8 cellular contexts compared by ENCODE assay signal in the genomic region with DNA sequence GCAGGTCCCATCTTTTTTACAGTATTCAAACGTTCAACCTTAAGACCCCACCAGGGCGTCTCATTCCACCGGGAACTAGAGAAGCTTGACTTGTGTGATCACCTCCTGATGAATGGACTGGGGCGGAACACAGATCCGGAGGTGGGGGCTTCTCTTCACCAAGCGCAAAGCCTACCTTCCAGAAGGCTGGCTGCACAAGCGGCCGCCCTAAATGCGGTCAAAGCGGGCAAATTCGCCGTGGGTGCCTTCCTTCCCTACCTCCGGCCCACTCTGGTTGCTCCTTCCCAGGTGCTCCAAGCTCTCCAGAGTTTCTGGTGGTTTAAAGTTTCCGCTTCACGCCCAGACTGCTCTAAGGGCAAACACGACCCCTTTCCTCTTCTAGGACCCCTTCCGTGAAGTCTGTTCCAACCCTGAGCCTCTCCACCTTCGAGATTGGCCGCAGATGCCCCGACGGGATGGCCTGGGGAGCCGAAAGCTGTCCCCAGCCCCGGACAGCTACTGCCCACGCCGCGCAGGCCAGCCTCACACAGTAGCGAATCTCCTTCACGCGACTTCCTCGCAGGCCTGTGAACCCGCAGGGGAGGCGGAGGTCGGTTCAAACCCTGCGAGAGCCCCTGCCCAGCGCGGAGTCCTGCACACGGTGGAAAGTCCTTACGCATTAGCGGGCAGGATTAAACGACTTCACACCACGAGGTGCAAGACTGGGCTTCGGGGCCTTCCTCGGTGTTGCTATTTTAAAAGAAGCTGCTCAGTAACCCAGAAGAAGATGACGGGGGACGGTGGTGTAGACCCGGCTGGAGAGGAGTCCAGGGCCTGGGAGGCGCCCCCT. TPM values are rescaled to one million over a fixed set of nuclear protein-coding genes. Genes with fewer than 3 reads are reported as not detected.
DNase-seq lines count a peak whose midpoint lies in the region; ATAC-seq, FAIRE-seq and TF ChIP-seq lines count a peak whose summit lies in the region.

No MANE protein-coding gene starts in this region.

- ATAC-seq in pancreas (no peak), esophagus mucosa (no peak), GM21423 (IDR thresholded peaks at IDR 0.05; ENCODE audit: unreplicated experiment) (no peak), HG03442 (IDR thresholded peaks at IDR 0.05; ENCODE audit: unreplicated experiment) (no peak)

- H3K27me3 Mint-ChIP-seq in Calu3 (ENCODE audit: unreplicated experiment) = no peaks in the 10 kb centered on the region

- DNase-seq in Calu3 = no peak
- peak; percentile 1 for DNase-seq in activated T-cell treated with anti-CD3 and anti-CD28 coated beads for 48 hours (ENCODE audit: low read depth)
- DNase-seq in fibroblast of villous mesenchyme (ENCODE audit: low read depth) = no peak
- peak in 3 of 6 donors; percentile 20 to 77 (median 28) for DNase-seq in pancreas
- DNase-seq in kidney glomerular epithelial cell (lab: John Stamatoyannopoulos, UW) = no peak

- H3K27me3 ChIP-seq in pancreas = no peaks in the 10 kb centered on the region

- H3K4me1 ChIP-seq in pancreas = peaks cover 11 to 13% (median 12%) of the 10 kb centered on the region in 3 donors

- H3K4me3 Mint-ChIP-seq in Calu3 (ENCODE audit: low read depth, unreplicated experiment) = peak overlapping the region; percentile 70

- no peak for FAIRE-seq in pancreas (lab: Jason Lieb, UNC)

- peak overlapping the region; percentile 88 to 96 (median 94) for H3K27ac ChIP-seq in pancreas

- H3K36me3 ChIP-seq in pancreas = no peaks in the 10 kb centered on the region

- CTCF ChIA-PET in Calu3 (lab: Charles Lee) = interaction anchor here (1.3 kb wide), 1 partner anchor 152 kb away, joined by 3 read pairs; no protein-coding TSS in a partner anchor

- intact Hi-C loops in Calu3 (cut with micrococcal nuclease; ENCODE audit: unreplicated experiment) = loop anchor here (2.0 kb wide), 1 partner anchor 143 kb away; no protein-coding TSS in a partner anchor
- intact Hi-C loops in pancreas (cut with DNase I) = no loop called here

- H3K4me1 Mint-ChIP-seq in Calu3 (ENCODE audit: low read depth, unreplicated experiment) = peaks cover 23% of the 10 kb centered on the region

- H3K9me3 ChIP-seq in pancreas = no peaks in the 10 kb centered on the region

- H3K4me3 ChIP-seq in fibroblast of villous mesenchyme (ENCODE audit: low read depth, low read length) (peak overlapping the region; percentile 91), pancreas (peak overlapping the region; percentile 73 to 89 (median 80))

- H3K9me3 Mint-ChIP-seq in Calu3 (ENCODE audit: low read depth, unreplicated experiment) = no peaks in the 10 kb centered on the region

- H3K27ac Mint-ChIP-seq in Calu3 (ENCODE audit: unreplicated experiment) = no peak overlapping the region

- WGBS in pancreas, 2 donors = 78 to 83% methylated on average over 47 of the region's 47 CpGs

- no TSS peak for BruUV-seq in Calu3 (replicated peaks; lab: Mats Ljungman, UMichigan)

- no peak for TF ChIP-seq CTCF in Calu3 (IDR thresholded peaks at IDR 0.05; ENCODE audit: unreplicated experiment)
- TF ChIP-seq CTCF in fibroblast of villous mesenchyme (IDR thresholded peaks at IDR 0.05; ENCODE audit: insufficient read depth, low read depth, low read length) = no peak
- TF ChIP-seq CTCF in pancreas (IDR thresholded peaks at IDR 0.05) = no peak

- H3K36me3 Mint-ChIP-seq in Calu3 (ENCODE audit: insufficient read depth, unreplicated experiment) = peaks cover 29% of the 10 kb centered on the region

RNA-seq across cellular contexts. Expression of a gene that starts 1.6 kb away (rescaled TPM):
- total RNA-seq in Calu3 (2022) (38.7 and 39.0 TPM in 2 replicates), fibroblast of villous mesenchyme (42.2 and 100 TPM in 2 replicates), pancreas (10 to 100 TPM; 13.9 to 27.5 (median 18.3) TPM), esophagus mucosa (11.1 TPM)
- 1 to 10 TPM; 4.4 to 6.6 TPM for polyA plus RNA-seq in pancreas
